In the genomic region with DNA sequence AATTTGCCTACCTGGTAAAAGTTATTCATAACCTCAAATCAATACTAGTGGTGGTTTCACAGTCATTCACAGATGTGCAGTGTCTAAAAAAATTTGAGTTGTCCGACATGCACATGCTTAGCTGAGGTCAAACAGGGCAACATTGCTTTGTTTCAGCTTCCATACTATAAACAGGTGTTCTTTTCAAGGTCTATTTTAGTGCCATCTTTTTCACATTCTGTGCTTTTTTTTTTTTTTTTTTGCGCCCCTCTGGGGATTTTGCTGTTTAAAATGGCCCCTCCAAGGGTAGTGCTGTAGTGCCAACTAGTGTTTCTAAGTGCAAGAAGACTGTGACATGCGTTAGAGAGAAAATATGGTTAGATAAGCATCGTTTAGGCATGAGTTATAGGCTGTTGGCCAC, we compare ENCODE assay signal across 12 cellular contexts. TPM values are rescaled to one million over a fixed set of nuclear protein-coding genes. Genes with fewer than 3 reads are reported as not detected.
DNase-seq lines count a peak whose midpoint lies in the region; ATAC-seq, FAIRE-seq and TF ChIP-seq lines count a peak whose summit lies in the region.
"Had no signal": no experiment of that assay in that cellular context is flagged by ENCODE, and none has a peak within 500 bp of the region (broad histone marks: within the 10 kb centered on the region; RNA-seq: fewer than 3 reads in every experiment).

No MANE protein-coding gene starts in this region.

- no peak overlapping the region for H3K9ac ChIP-seq in endodermal cell (ENCODE audit: extremely low read depth, low read length, poor library complexity, severe bottlenecking)

- no peak for TF ChIP-seq POLR2A in erythroblast (IDR thresholded peaks at IDR 0.05; ENCODE audit: low read length)

- ATAC-seq in HG02759 (IDR thresholded peaks at IDR 0.05; ENCODE audit: unreplicated experiment), result peak; percentile 95
- ATAC-seq in HG03469 (IDR thresholded peaks at IDR 0.05; ENCODE audit: unreplicated experiment), result peak; percentile 91
- ATAC-seq: K562 had no signal

- WGBS in endodermal cell (ENCODE audit: insufficient coverage in 1 of 2, insufficient read length in 1 of 2), 2 experiments, result 93 to 95% methylated on average over 3 to 4 of the region's 4 CpGs

- H3K4me3 ChIP-seq in GM12865 (ENCODE audit: low read depth, low read length) (no peak overlapping the region), endodermal cell (ENCODE audit: low read length) (no peak overlapping the region)
- H3K4me3 ChIP-seq: K562 had no signal

- FAIRE-seq in RCC 7860 (lab: Jason Lieb, UNC), result no peak
- FAIRE-seq: bronchial epithelial cell, K562 had no signal

- no peaks in the 10 kb centered on the region for H3K9me3 ChIP-seq in endodermal cell (ENCODE audit: control insufficient read depth, low read length)

- no peaks in the 10 kb centered on the region for H3K9me3 Mint-ChIP-seq in endodermal cell

- H3K27ac ChIP-seq in endodermal cell (ENCODE audit: low read depth, low read length), result no peak overlapping the region

- H3K4me1 Mint-ChIP-seq in endodermal cell, result no peaks in the 10 kb centered on the region

- H3K4me1 ChIP-seq in endodermal cell (ENCODE audit: control insufficient read depth, insufficient read depth, low read length), result no peaks in the 10 kb centered on the region

- peaks cover 67% of the 10 kb centered on the region for H3K36me3 Mint-ChIP-seq in endodermal cell (ENCODE audit: low read depth)

- TF ChIP-seq CTCF in GM12865 (IDR thresholded peaks at IDR 0.05; ENCODE audit: insufficient read depth, low read depth, low read length, missing control alignments), result peak; percentile 29
- TF ChIP-seq CTCF in endodermal cell (conservative IDR thresholded peaks at IDR 0.05), result no peak

- H3K27me3 ChIP-seq in endodermal cell (ENCODE audit: control insufficient read depth, insufficient read depth, low read length, poor library complexity, severe bottlenecking), result no peaks in the 10 kb centered on the region

- H3K27ac Mint-ChIP-seq in endodermal cell, result no peak overlapping the region

- no peaks in the 10 kb centered on the region for H3K27me3 Mint-ChIP-seq in endodermal cell (ENCODE audit: insufficient read depth)

- no peak overlapping the region for H3K4me3 Mint-ChIP-seq in endodermal cell

- peaks cover 81% of the 10 kb centered on the region for H3K36me3 ChIP-seq in endodermal cell (ENCODE audit: control insufficient read depth, insufficient read depth, low read length)

- DNase-seq in GM12865 (ENCODE audit: low read depth), result peak; percentile 82
- peak; percentile 11 for DNase-seq in GM19240 (ENCODE audit: insufficient read length, low spot score)
- DNase-seq in GM19238 (ENCODE audit: insufficient read length, low spot score), result no peak
- DNase-seq in endodermal cell, result no peak
- DNase-seq in RCC 7860 (ENCODE audit: low spot score), result no peak
- DNase-seq in erythroblast (lab: John Stamatoyannopoulos, UW), result no peak
- DNase-seq: activated CD8-positive, alpha-beta memory T cell treated with anti-CD3 and anti-CD28 coated beads, Interleukin-2, amount 50 U/mL, for 48 hours; NCI-H510A treated with DMSO at 0.1 percent for 48 hours had no signal

RNA-seq across cellular contexts. Expression of a gene that starts 14.5 kb away (rescaled TPM):
- 10 to 100 TPM; 49.9 to 54.1 TPM for total RNA-seq in endodermal cell
- 43.9 TPM for polyA plus RNA-seq in endodermal cell (2013, experiment 1 of 2)
- polyA plus RNA-seq in endodermal cell (2013, experiment 2 of 2), result 41.0 TPM

RNA-seq across cellular contexts. Expression of a gene that starts 20.3 kb away (rescaled TPM):
- total RNA-seq in endodermal cell, result 100 to 1,000 TPM; 133 to 192 TPM
- polyA plus RNA-seq in endodermal cell (2013, experiment 1 of 2), result 127 TPM
- 108 TPM for polyA plus RNA-seq in endodermal cell (2013, experiment 2 of 2)

Comparison
In these comparisons a context has a peak if more than half of its experiments do, and no peak if none do; other contexts are left out.
1. DNase-seq: peak in GM12865 (single experiment) and GM19240 (single experiment); none in GM19238 (single experiment), endodermal cell (single experiment), RCC 7860 (single experiment) and erythroblast (0 of 2).